ENCODE assay signal across 1 cellular context in genomic region chr2:68516051-68516771, GRCh38.
TF ChIP-seq lines count a peak whose summit lies in the region.

No MANE protein-coding gene starts in this region.

TF ChIP-seq in GM12878, 131 proteins besides CTCF, POLR2A, EP300 and RAD21:
- TF ChIP-seq MXI1 (IDR thresholded peaks at IDR 0.05; ENCODE audit: low read depth, low read length) (no peak), RB1 (IDR thresholded peaks at IDR 0.05; ENCODE audit: borderline replicate concordance) (no peak), EGR1 (IDR thresholded peaks at IDR 0.05; ENCODE audit: borderline replicate concordance in 1 of 2, low read depth in 2 of 2, low read length in 2 of 2) (no peak), NR2C2 (IDR thresholded peaks at IDR 0.05; ENCODE audit: borderline replicate concordance, control insufficient read depth, insufficient read length, low read depth) (no peak), SRF (IDR thresholded peaks at IDR 0.05; ENCODE audit: low read depth in 2 of 2, low read length in 2 of 2) (no peak), EZH2 (IDR thresholded peaks at IDR 0.05; ENCODE audit: borderline replicate concordance, control insufficient read depth, low read depth, low read length) (no peak), ZBED1 (IDR thresholded peaks at IDR 0.05; ENCODE audit: borderline replicate concordance) (no peak), HCFC1 (IDR thresholded peaks at IDR 0.05; ENCODE audit: low read length) (no peak), PAX5 (IDR thresholded peaks at IDR 0.05; ENCODE audit: borderline replicate concordance, low read depth, low read length) (no peak)
- TF ChIP-seq, protein P1, sequence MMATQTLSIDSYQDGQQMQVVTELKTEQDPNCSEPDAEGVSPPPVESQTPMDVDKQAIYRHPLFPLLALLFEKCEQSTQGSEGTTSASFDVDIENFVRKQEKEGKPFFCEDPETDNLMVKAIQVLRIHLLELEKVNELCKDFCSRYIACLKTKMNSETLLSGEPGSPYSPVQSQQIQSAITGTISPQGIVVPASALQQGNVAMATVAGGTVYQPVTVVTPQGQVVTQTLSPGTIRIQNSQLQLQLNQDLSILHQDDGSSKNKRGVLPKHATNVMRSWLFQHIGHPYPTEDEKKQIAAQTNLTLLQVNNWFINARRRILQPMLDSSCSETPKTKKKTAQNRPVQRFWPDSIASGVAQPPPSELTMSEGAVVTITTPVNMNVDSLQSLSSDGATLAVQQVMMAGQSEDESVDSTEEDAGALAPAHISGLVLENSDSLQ (IDR thresholded peaks at IDR 0.05), result no peak
- TF ChIP-seq, protein P2, sequence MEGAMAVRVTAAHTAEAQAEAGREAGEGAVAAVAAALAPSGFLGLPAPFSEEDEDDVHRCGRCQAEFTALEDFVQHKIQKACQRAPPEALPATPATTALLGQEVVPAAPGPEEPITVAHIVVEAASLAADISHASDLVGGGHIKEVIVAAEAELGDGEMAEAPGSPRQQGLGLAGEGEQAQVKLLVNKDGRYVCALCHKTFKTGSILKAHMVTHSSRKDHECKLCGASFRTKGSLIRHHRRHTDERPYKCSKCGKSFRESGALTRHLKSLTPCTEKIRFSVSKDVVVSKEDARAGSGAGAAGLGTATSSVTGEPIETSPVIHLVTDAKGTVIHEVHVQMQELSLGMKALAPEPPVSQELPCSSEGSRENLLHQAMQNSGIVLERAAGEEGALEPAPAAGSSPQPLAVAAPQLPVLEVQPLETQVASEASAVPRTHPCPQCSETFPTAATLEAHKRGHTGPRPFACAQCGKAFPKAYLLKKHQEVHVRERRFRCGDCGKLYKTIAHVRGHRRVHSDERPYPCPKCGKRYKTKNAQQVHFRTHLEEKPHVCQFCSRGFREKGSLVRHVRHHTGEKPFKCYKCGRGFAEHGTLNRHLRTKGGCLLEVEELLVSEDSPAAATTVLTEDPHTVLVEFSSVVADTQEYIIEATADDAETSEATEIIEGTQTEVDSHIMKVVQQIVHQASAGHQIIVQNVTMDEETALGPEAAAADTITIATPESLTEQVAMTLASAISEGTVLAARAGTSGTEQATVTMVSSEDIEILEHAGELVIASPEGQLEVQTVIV (IDR thresholded peaks at IDR 0.05; ENCODE audit: borderline replicate concordance, partially characterized antibody), result no peak
TF ChIP-seq in GM12878: peak in this region for 0.
